ENCODE assay signal across 25 cellular contexts in genomic region chr20:18031050-18031449, GRCh38. TPM values are rescaled to one million over a fixed set of nuclear protein-coding genes. Genes with fewer than 3 reads are reported as not detected.
"Had no signal": no experiment of that assay in that cellular context is flagged by ENCODE, and none has a peak within 500 bp of the region (broad histone marks: within the 10 kb centered on the region; RNA-seq: fewer than 3 reads in every experiment).

No MANE protein-coding gene starts in this region.

- H3K9me3 Mint-ChIP-seq: activated CD8-positive, alpha-beta T cell treated with anti-CD3 and anti-CD28 coated beads for 36 hours; activated naive CD4-positive, alpha-beta T cell treated with anti-CD3 and anti-CD28 coated beads, Interleukin-2, amount 10 ng/mL, durations not matched to agents 7 days and 5 days; activated naive CD8-positive, alpha-beta T cell treated with anti-CD3 and anti-CD28 coated beads for 36 hours; activated T-cell treated with anti-CD3 and anti-CD28 coated beads, Interleukin-2, amount 50 U/mL, for 72 hours; activated T-helper 2 cell treated with anti-CD3 and anti-CD28 coated beads, Interferon-gamma antibody, Interleukin-2, Interleukin-4, amounts not matched to agents 10 μg/mL and 5 μg/mL and 100 μg/mL, durations not matched to agents 14 hours and 24 hours and 36 hours had no signal

- H3K4me3 ChIP-seq: cardiac muscle cell, SK-N-MC had no signal

- H3K27me3 Mint-ChIP-seq: activated naive CD8-positive, alpha-beta T cell treated with anti-CD3 and anti-CD28 coated beads for 36 hours had no signal

- H3K36me3 Mint-ChIP-seq: activated naive CD4-positive, alpha-beta T cell treated with anti-CD3 and anti-CD28 coated beads, Interleukin-2, amount 10 ng/mL, durations not matched to agents 7 days and 5 days; activated naive CD8-positive, alpha-beta T cell treated with anti-CD3 and anti-CD28 coated beads for 36 hours had no signal

- H3K36me3 ChIP-seq: brain microvascular endothelial cell, cardiac muscle cell had no signal

- H3K27ac ChIP-seq: brain microvascular endothelial cell, cardiac muscle cell, SK-N-MC, VCaP had no signal

- H3K4me3 Mint-ChIP-seq: activated CD4-positive, alpha-beta T cell treated with anti-CD3 and anti-CD28 coated beads for 36 hours; activated CD8-positive, alpha-beta T cell treated with anti-CD3 and anti-CD28 coated beads for 36 hours; activated naive CD4-positive, alpha-beta T cell treated with anti-CD3 and anti-CD28 coated beads, Interleukin-2, amount 10 ng/mL, durations not matched to agents 7 days and 5 days; activated naive CD8-positive, alpha-beta T cell treated with anti-CD3 and anti-CD28 coated beads for 36 hours; activated T-cell treated with anti-CD3 and anti-CD28 coated beads, Interleukin-2, amount 50 U/mL, for 72 hours had no signal

- DNase-seq: activated CD4-positive, alpha-beta T cell treated with anti-CD3 and anti-CD28 coated beads for 36 hours; activated CD8-positive, alpha-beta memory T cell treated with anti-CD3 and anti-CD28 coated beads, Interleukin-2, amount 50 U/mL, for 4 hours; activated CD8-positive, alpha-beta T cell treated with anti-CD3 and anti-CD28 coated beads for 36 hours; activated gamma-delta T cell treated with Interleukin-2 at 50 U/mL for 16 hours; activated naive CD4-positive, alpha-beta T cell treated with anti-CD3 and anti-CD28 coated beads, Interleukin-2, amount 10 ng/mL, durations not matched to agents 7 days and 5 days; activated naive CD8-positive, alpha-beta T cell treated with anti-CD3 and anti-CD28 coated beads for 36 hours; activated T-cell treated with anti-CD3 and anti-CD28 coated beads, Interleukin-2, amount 50 U/mL, for 72 hours; brain microvascular endothelial cell; KG1; NCI-H1048; NCI-H146; NCI-H187 treated with DMSO at 0.1 percent for 48 hours; NCI-H2081 treated with DMSO at 0.1 percent for 48 hours; NCI-H446; NCI-H524 treated with DMSO at 0.1 percent for 48 hours; NCI-H748 treated with DMSO at 0.1 percent for 48 hours; T-helper 1 cell had no signal

- H3K27ac Mint-ChIP-seq: activated CD4-positive, alpha-beta T cell treated with anti-CD3 and anti-CD28 coated beads for 36 hours; activated CD8-positive, alpha-beta T cell treated with anti-CD3 and anti-CD28 coated beads for 36 hours; activated naive CD4-positive, alpha-beta T cell treated with anti-CD3 and anti-CD28 coated beads, Interleukin-2, amount 10 ng/mL, durations not matched to agents 7 days and 5 days; activated naive CD8-positive, alpha-beta T cell treated with anti-CD3 and anti-CD28 coated beads for 36 hours; activated T-cell treated with anti-CD3 and anti-CD28 coated beads, Interleukin-2, amount 50 U/mL, for 72 hours; activated T-helper 2 cell treated with anti-CD3 and anti-CD28 coated beads, Interferon-gamma antibody, Interleukin-2, Interleukin-4, amounts not matched to agents 10 μg/mL and 5 μg/mL and 100 μg/mL, durations not matched to agents 14 hours and 24 hours and 36 hours had no signal

- H3K4me1 Mint-ChIP-seq: activated CD4-positive, alpha-beta T cell treated with anti-CD3 and anti-CD28 coated beads for 36 hours; activated naive CD4-positive, alpha-beta T cell treated with anti-CD3 and anti-CD28 coated beads, Interleukin-2, amount 10 ng/mL, durations not matched to agents 7 days and 5 days; activated naive CD8-positive, alpha-beta T cell treated with anti-CD3 and anti-CD28 coated beads for 36 hours had no signal

- H3K27me3 ChIP-seq: brain microvascular endothelial cell, cardiac muscle cell had no signal

RNA-seq across cellular contexts. Expression of gene OVOL2, which starts 26.7 kb away (rescaled TPM):
- total RNA-seq: activated CD4-positive, alpha-beta T cell treated with anti-CD3 and anti-CD28 coated beads for 36 hours; activated CD8-positive, alpha-beta T cell treated with anti-CD3 and anti-CD28 coated beads for 36 hours; activated naive CD8-positive, alpha-beta T cell treated with anti-CD3 and anti-CD28 coated beads for 36 hours; activated T-helper 2 cell treated with anti-CD3 and anti-CD28 coated beads, Interferon-gamma antibody, Interleukin-2, Interleukin-4, amounts not matched to agents 10 μg/mL and 5 μg/mL and 100 μg/mL, durations not matched to agents 14 hours and 24 hours and 36 hours; LHCN-M2; OCI-LY7; RPMI7951; T-helper 2 cell treated with Interferon-gamma antibody and Interleukin-4, amounts not matched to agents 100 ng/mL and 5 ng/mL, for 36 hours had no signal
- polyA plus RNA-seq: cardiac muscle cell had no signal
